ENCODE assay signal across 11 cellular contexts in genomic region chr4:40514409-40515025, GRCh38.
DNase-seq lines count a peak whose midpoint lies in the region; ATAC-seq, FAIRE-seq and TF ChIP-seq lines count a peak whose summit lies in the region.
"Had no signal": no experiment of that assay in that cellular context is flagged by ENCODE, and none has a peak within 500 bp of the region (broad histone marks: within the 10 kb centered on the region; RNA-seq: fewer than 3 reads in every experiment).

No MANE protein-coding gene starts in this region.

- no peaks in the 10 kb centered on the region for H3K27me3 ChIP-seq in colonic mucosa
- H3K27me3 ChIP-seq in muscle layer of duodenum (ENCODE audit: low read depth, low read length) = no peaks in the 10 kb centered on the region
- H3K27me3 ChIP-seq: MG63 had no signal

- H3K36me3 ChIP-seq in colonic mucosa (no peaks in the 10 kb centered on the region), muscle layer of duodenum (ENCODE audit: control insufficient read depth in 1 of 2, insufficient read depth in 2 of 2, low read length in 2 of 2) (no peaks in the 10 kb centered on the region)
- H3K36me3 ChIP-seq: MG63 had no signal

- intact Hi-C loops in colonic mucosa (cut with DNase I) = loop anchor here (5.0 kb wide), 1 partner anchor 38 kb away; no protein-coding TSS in a partner anchor

- peak; percentile 66 for DNase-seq in DMS79 (lab: John Stamatoyannopoulos, UW)
- DNase-seq in NCI-H345 (lab: John Stamatoyannopoulos, UW) = peak; percentile 76
- peak; percentile 83 for DNase-seq in colonic mucosa
- DNase-seq in occipital lobe (lab: John Stamatoyannopoulos, UW) = no peak
- no peak for DNase-seq in KBM-7
- DNase-seq in HTR-8/SVneo (ENCODE audit: insufficient read length, low spot score) = no peak
- DNase-seq: DND-41, MG63 had no signal

- no peaks in the 10 kb centered on the region for H3K9me3 ChIP-seq in colonic mucosa
- H3K9me3 ChIP-seq in muscle layer of duodenum (ENCODE audit: control insufficient read depth in 1 of 2, low read length in 2 of 2) = no peaks in the 10 kb centered on the region
- H3K9me3 ChIP-seq: MG63 had no signal

- in situ Hi-C loops in KBM-7 (cut with MboI; ENCODE audit: low pct_unique_long_range_greater_than_20kb, low sequenced_read_pairs) = no loop called here

- no peak for FAIRE-seq in HTR-8/SVneo (lab: Jason Lieb, UNC)

- H3K4me3 ChIP-seq in colonic mucosa (peak overlapping the region; percentile 46), muscle layer of duodenum (ENCODE audit: low read depth in 1 of 2, low read length in 2 of 2) (peak overlapping the region in 1 of 2 donors; percentile 67)
- H3K4me3 ChIP-seq: MG63 had no signal

- TF ChIP-seq CTCF in colonic mucosa (IDR thresholded peaks at IDR 0.05) = no peak

- peak overlapping the region in 1 of 2 donors; percentile 93 for H3K9ac ChIP-seq in colonic mucosa (ENCODE audit: low read depth in 2 of 2, low read length in 2 of 2)

- H3K4me1 ChIP-seq in colonic mucosa (no peaks in the 10 kb centered on the region), muscle layer of duodenum (ENCODE audit: control insufficient read depth in 1 of 2, insufficient read depth in 2 of 2, low read length in 2 of 2) (no peaks in the 10 kb centered on the region)

- H3K27ac ChIP-seq in colonic mucosa (peak overlapping the region; percentile 87), muscle layer of duodenum (ENCODE audit: low read length) (peak overlapping the region; percentile 71)

- no peak for ATAC-seq in GM18909 (IDR thresholded peaks at IDR 0.05; ENCODE audit: poor library complexity, unreplicated experiment)
- ATAC-seq: natural killer cell treated with Interleukin-12 subunit alpha and Interleukin-12 subunit beta and Interleukin-15 and Interleukin-18, amount 100 ng/mL, for 72 hours had no signal

Comparison
In these comparisons a context has a peak if more than half of its experiments do, and no peak if none do; other contexts are left out.
1. DNase-seq: peak in DMS79 (single experiment), NCI-H345 (single experiment) and colonic mucosa (single experiment); none in occipital lobe (single experiment), KBM-7 (single experiment) and HTR-8/SVneo (single experiment).